10 cellular contexts compared by ENCODE assay signal in genomic region chr9:136742640-136743391, GRCh38. TPM values are rescaled to one million over a fixed set of nuclear protein-coding genes. Genes with fewer than 3 reads are reported as not detected.
DNase-seq lines count a peak whose midpoint lies in the region; ATAC-seq and TF ChIP-seq lines count a peak whose summit lies in the region.
"Had no signal": no experiment of that assay in that cellular context is flagged by ENCODE, and none has a peak within 500 bp of the region (broad histone marks: within the 10 kb centered on the region; RNA-seq: fewer than 3 reads in every experiment).

TSS of gene LCN10 (minus strand) at chr9:136742940. CDS start at chr9:136742903, 37 bp downstream.

- H3K4me3 ChIP-seq in heart right ventricle: peak within 1 kb of the TSS in 8 of 10 donors; percentile 5 to 30 (median 16)
- H3K4me3 ChIP-seq in stomach: peak within 1 kb of the TSS in 3 of 4 donors; percentile 16 to 31 (median 23)

- peak within 1 kb of the TSS in 2 of 10 donors; percentile 26 to 39 for H3K27ac ChIP-seq in heart right ventricle
- H3K27ac ChIP-seq in stomach: peak within 1 kb of the TSS in 1 of 5 donors; percentile 10
- H3K27ac ChIP-seq: C4-2B, testis had no signal

- in situ Hi-C loops in SK-MEL-5 (cut with HindIII; ENCODE audit: low pct_unique_long_range_greater_than_20kb, low sequenced_read_pairs): no loop called here

- DNase-seq in NCI-H524 (lab: John Stamatoyannopoulos, UW): peak; percentile 47 to 73
- DNase-seq in NCI-H524 treated with DMSO at 0.1 percent for 48 hours (lab: John Stamatoyannopoulos, UW): no peak
- DNase-seq in SK-MEL-5 (ENCODE audit: low read depth, low spot score): peak; percentile 26
- DNase-seq in heart right ventricle: no peak
- no peak for DNase-seq in stomach
- no peak for DNase-seq in effector CD8-positive, alpha-beta T cell (lab: John Stamatoyannopoulos, UW)
- DNase-seq in activated CD8-positive, alpha-beta memory T cell treated with anti-CD3 and anti-CD28 coated beads, Interleukin-2, amount 50 U/mL, for 48 hours: no peak
- DNase-seq: testis had no signal

- no peaks in the 10 kb centered on the region for H3K36me3 ChIP-seq in heart right ventricle
- no peaks in the 10 kb centered on the region for H3K36me3 ChIP-seq in stomach

- ATAC-seq in heart right ventricle (peak in 1 of 8 donors; percentile 6), HG03108 (IDR thresholded peaks at IDR 0.05; ENCODE audit: unreplicated experiment) (no peak)

- WGBS in heart right ventricle, 2 donors: 72 to 75% methylated on average over 21 to 23 of the region's 23 CpGs
- 29 to 50% (median 31%) methylated on average over 14 to 23 of the region's 23 CpGs for WGBS in stomach, 5 donors

- H3K4me1 ChIP-seq in heart right ventricle (peaks cover 11 to 42% (median 25%) of the 10 kb centered on the region in 9 donors), stomach (peaks cover 22 to 30% (median 28%) of the 10 kb centered on the region in 4 donors)

- intact Hi-C loops in heart right ventricle (cut with DNase I): no loop called here
- intact Hi-C loops in stomach (cut with DNase I; ENCODE audit: low total_unique reads): no loop called here

- peaks cover 0 to 25% (median 19%) of the 10 kb centered on the region in 7 donors for H3K27me3 ChIP-seq in heart right ventricle
- peaks cover 3 to 65% (median 43%) of the 10 kb centered on the region in 3 donors for H3K27me3 ChIP-seq in stomach
- H3K27me3 ChIP-seq: testis had no signal

- no peak for TF ChIP-seq EP300 in stomach (IDR thresholded peaks at IDR 0.05)

- TF ChIP-seq POLR2A in stomach (IDR thresholded peaks at IDR 0.05): no peak

- TF ChIP-seq CTCF in heart right ventricle (IDR thresholded peaks at IDR 0.05): peak in 6 of 9 donors; percentile 13 to 41 (median 26)
- peak in 1 of 7 experiments; percentile 14 for TF ChIP-seq CTCF in stomach (IDR thresholded peaks at IDR 0.05)

- no peaks in the 10 kb centered on the region for H3K9me3 ChIP-seq in heart right ventricle
- H3K9me3 ChIP-seq in stomach: no peaks in the 10 kb centered on the region
- H3K9me3 ChIP-seq: testis had no signal

RNA-seq across cellular contexts. Expression of gene LCN10, which starts in this region (rescaled TPM):
- not detected in 2 replicates for total RNA-seq in SK-MEL-5 (2014; rRNA removed; shearing (Covaris generic))
- polyA plus RNA-seq in SK-MEL-5 (2015; cell fraction: cytosol; rRNA removed): not detected in 2 replicates
- polyA plus RNA-seq in SK-MEL-5 (2015; cell fraction: nucleus; rRNA removed): 0.39 TPM in 1 of 2 replicates, not detected in the other
- total RNA-seq in heart right ventricle: 10 to 100 TPM in 3 of 10 donors, 1 to 10 TPM in 4, under 1 TPM in 3; 0.44 to 28.7 (median 1.7) TPM
- polyA plus RNA-seq in heart right ventricle: 100 to 1,000 TPM in 1 of 2 donors, 10 to 100 TPM in 1; 34.0 to 144 TPM
- total RNA-seq in stomach: 10 to 100 TPM in 1 of 5 donors, 1 to 10 TPM in 3, under 1 TPM in 1; 0.58 to 25.5 (median 4.9) TPM
- 10 to 100 TPM in 2 of 3 donors, 1 to 10 TPM in 1; 7.7 to 18.4 (median 10.2) TPM for polyA plus RNA-seq in stomach

Comparison
In these comparisons a context has a peak if more than half of its experiments do, and no peak if none do; other contexts are left out.
1. DNase-seq: peak in NCI-H524 (2 of 2); none in NCI-H524 treated with DMSO at 0.1 percent for 48 hours (single experiment), heart right ventricle (0 of 2), stomach (single experiment), effector CD8-positive, alpha-beta T cell (single experiment) and activated CD8-positive, alpha-beta memory T cell treated with anti-CD3 and anti-CD28 coated beads, Interleukin-2, amount 50 U/mL, for 48 hours (single experiment).
2. Peak in DNase-seq in SK-MEL-5; RNA of the gene not detected or under 1 TPM.